1 cellular context compared by ENCODE assay signal in the genomic region with DNA sequence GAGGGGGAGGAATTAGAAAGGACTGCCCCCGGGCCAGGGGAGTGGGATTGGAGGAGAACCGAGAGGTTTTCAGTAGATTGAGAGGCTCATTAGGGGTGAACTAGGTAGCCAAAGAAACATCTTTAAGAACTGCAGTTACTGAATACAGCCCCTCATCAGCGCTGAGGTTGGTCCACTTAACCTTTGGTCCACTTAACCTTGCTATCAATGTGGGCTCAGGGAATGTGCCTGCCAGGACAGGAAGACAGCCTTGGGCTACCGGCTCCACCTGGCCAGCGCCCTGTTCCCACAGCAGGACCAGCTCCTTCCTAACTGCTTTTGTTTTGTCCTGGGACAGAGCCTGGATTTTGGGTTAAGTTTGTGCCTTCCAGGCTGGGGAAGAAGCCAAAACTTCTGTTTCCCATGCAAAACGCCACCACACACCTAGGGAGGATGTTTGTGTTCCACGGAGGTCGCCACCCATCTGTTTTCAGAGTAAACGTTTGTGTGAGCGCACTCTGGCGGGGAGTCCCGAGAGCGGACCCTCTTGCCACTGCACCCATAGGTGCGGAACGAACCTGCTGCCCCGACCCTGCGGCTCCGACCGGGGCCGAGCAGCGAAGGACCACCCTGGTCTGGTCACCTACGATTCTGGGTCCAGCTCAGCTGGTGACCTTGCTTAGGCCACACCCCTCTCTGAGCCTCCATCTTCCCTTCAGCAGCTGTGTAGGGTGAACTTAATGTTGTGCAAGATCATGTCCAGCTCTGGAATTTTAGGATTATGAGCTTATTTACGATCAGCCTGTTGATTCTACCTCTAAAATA.
TF ChIP-seq lines count a peak whose summit lies in the region.

No MANE protein-coding gene starts in this region.

TF ChIP-seq in HepG2, 621 proteins besides CTCF, POLR2A, EP300 and RAD21 (continued from another document and continues in another):
- no peak for TF ChIP-seq ASH2L (IDR thresholded peaks at IDR 0.05; ENCODE audit: insufficient read length, low read depth, low read length)
- TF ChIP-seq ZNF143 (CRISPR knock-in tag; IDR thresholded peaks at IDR 0.05): 0 out of 2 replicates have a peak, but pooled peaks have one; percentile 19
- peak; percentile 65; the same call in 1 of the 2 replicates for TF ChIP-seq PHF21A (CRISPR knock-in tag; IDR thresholded peaks at IDR 0.05)
- TF ChIP-seq, protein P1, sequence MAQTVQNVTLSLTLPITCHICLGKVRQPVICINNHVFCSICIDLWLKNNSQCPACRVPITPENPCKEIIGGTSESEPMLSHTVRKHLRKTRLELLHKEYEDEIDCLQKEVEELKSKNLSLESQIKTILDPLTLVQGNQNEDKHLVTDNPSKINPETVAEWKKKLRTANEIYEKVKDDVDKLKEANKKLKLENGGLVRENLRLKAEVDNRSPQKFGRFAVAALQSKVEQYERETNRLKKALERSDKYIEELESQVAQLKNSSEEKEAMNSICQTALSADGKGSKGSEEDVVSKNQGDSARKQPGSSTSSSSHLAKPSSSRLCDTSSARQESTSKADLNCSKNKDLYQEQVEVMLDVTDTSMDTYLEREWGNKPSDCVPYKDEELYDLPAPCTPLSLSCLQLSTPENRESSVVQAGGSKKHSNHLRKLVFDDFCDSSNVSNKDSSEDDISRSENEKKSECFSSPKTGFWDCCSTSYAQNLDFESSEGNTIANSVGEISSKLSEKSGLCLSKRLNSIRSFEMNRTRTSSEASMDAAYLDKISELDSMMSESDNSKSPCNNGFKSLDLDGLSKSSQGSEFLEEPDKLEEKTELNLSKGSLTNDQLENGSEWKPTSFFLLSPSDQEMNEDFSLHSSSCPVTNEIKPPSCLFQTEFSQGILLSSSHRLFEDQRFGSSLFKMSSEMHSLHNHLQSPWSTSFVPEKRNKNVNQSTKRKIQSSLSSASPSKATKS (CRISPR knock-in tag; IDR thresholded peaks at IDR 0.05): no peak
- no peak for TF ChIP-seq HNRNPK (IDR thresholded peaks at IDR 0.05; ENCODE audit: low read depth, low read length, poor library complexity, severe bottlenecking)
- TF ChIP-seq KDM3A (CRISPR knock-in tag; IDR thresholded peaks at IDR 0.05; ENCODE audit: low read depth): peak; percentile 80; the same call in 1 of the 2 replicates
- 0 out of 2 replicates have a peak, but pooled peaks have one; percentile 35 for TF ChIP-seq SP4 (CRISPR knock-in tag; IDR thresholded peaks at IDR 0.05)
- no peak for TF ChIP-seq ZNF569 (CRISPR knock-in tag; IDR thresholded peaks at IDR 0.05; ENCODE audit: borderline replicate concordance)
- no peak for TF ChIP-seq ZSCAN29 (CRISPR knock-in tag; conservative IDR thresholded peaks at IDR 0.05)
- no peak for TF ChIP-seq ZBTB42 (CRISPR knock-in tag; IDR thresholded peaks at IDR 0.05)
- TF ChIP-seq KLF9 (CRISPR knock-in tag; IDR thresholded peaks at IDR 0.05; ENCODE audit: low read depth): peak; percentile 72; the same call in 1 of the 2 replicates
- TF ChIP-seq CCDC6 (CRISPR knock-in tag; IDR thresholded peaks at IDR 0.05): no peak
- no peak for TF ChIP-seq SAFB2 (CRISPR knock-in tag; IDR thresholded peaks at IDR 0.05; ENCODE audit: borderline replicate concordance, low read depth)
- 0 out of 2 replicates have a peak, but pooled peaks have one; percentile 13 for TF ChIP-seq TBX2 (CRISPR knock-in tag; IDR thresholded peaks at IDR 0.05; ENCODE audit: borderline replicate concordance)
- TF ChIP-seq LCORL (IDR thresholded peaks at IDR 0.05): no peak
- peak; percentile 72; the same call in 1 of the 2 replicates for TF ChIP-seq LCORL (CRISPR knock-in tag; IDR thresholded peaks at IDR 0.05)
- TF ChIP-seq, protein P2, sequence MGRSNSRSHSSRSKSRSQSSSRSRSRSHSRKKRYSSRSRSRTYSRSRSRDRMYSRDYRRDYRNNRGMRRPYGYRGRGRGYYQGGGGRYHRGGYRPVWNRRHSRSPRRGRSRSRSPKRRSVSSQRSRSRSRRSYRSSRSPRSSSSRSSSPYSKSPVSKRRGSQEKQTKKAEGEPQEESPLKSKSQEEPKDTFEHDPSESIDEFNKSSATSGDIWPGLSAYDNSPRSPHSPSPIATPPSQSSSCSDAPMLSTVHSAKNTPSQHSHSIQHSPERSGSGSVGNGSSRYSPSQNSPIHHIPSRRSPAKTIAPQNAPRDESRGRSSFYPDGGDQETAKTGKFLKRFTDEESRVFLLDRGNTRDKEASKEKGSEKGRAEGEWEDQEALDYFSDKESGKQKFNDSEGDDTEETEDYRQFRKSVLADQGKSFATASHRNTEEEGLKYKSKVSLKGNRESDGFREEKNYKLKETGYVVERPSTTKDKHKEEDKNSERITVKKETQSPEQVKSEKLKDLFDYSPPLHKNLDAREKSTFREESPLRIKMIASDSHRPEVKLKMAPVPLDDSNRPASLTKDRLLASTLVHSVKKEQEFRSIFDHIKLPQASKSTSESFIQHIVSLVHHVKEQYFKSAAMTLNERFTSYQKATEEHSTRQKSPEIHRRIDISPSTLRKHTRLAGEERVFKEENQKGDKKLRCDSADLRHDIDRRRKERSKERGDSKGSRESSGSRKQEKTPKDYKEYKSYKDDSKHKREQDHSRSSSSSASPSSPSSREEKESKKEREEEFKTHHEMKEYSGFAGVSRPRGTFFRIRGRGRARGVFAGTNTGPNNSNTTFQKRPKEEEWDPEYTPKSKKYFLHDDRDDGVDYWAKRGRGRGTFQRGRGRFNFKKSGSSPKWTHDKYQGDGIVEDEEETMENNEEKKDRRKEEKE (IDR thresholded peaks at IDR 0.05): no peak
- TF ChIP-seq, protein P3, sequence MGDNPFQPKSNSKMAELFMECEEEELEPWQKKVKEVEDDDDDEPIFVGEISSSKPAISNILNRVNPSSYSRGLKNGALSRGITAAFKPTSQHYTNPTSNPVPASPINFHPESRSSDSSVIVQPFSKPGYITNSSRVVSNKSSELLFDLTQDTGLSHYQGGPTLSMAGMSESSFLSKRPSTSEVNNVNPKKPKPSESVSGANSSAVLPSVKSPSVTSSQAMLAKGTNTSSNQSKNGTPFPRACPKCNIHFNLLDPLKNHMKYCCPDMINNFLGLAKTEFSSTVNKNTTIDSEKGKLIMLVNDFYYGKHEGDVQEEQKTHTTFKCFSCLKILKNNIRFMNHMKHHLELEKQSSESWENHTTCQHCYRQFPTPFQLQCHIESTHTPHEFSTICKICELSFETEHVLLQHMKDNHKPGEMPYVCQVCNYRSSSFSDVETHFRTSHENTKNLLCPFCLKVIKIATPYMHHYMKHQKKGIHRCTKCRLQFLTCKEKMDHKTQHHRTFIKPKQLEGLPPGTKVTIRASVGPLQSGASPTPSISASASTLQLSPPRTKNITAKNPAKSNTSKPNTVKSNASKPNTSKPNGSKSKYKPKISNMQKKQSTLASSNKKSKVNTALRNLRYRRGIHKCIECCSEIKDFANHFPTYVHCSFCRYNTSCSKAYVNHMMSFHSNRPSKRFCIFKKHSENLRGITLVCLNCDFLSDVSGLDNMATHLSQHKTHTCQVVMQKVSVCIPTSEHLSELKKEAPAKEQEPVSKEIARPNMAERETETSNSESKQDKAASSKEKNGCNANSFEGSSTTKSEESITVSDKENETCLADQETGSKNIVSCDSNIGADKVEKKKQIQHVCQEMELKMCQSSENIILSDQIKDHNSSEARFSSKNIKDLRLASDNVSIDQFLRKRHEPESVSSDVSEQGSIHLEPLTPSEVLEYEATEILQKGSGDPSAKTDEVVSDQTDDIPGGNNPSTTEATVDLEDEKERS (CRISPR knock-in tag; IDR thresholded peaks at IDR 0.05): no peak
- no peak for TF ChIP-seq ARHGAP35 (CRISPR knock-in tag; IDR thresholded peaks at IDR 0.05; ENCODE audit: borderline replicate concordance)
- TF ChIP-seq FOXK2 (IDR thresholded peaks at IDR 0.05): no peak
- no peak for TF ChIP-seq ZNF589 (CRISPR knock-in tag; conservative IDR thresholded peaks at IDR 0.05)
- no peak for TF ChIP-seq KAT2B (IDR thresholded peaks at IDR 0.05; ENCODE audit: borderline replicate concordance, low read depth, low read length)
- no peak for TF ChIP-seq ZSCAN12 (CRISPR knock-in tag; IDR thresholded peaks at IDR 0.05)
- TF ChIP-seq, protein P4, sequence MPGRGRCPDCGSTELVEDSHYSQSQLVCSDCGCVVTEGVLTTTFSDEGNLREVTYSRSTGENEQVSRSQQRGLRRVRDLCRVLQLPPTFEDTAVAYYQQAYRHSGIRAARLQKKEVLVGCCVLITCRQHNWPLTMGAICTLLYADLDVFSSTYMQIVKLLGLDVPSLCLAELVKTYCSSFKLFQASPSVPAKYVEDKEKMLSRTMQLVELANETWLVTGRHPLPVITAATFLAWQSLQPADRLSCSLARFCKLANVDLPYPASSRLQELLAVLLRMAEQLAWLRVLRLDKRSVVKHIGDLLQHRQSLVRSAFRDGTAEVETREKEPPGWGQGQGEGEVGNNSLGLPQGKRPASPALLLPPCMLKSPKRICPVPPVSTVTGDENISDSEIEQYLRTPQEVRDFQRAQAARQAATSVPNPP (CRISPR knock-in tag; IDR thresholded peaks at IDR 0.05): 0 out of 2 replicates have a peak, but pooled peaks have one; percentile 14
- TF ChIP-seq, protein P5, sequence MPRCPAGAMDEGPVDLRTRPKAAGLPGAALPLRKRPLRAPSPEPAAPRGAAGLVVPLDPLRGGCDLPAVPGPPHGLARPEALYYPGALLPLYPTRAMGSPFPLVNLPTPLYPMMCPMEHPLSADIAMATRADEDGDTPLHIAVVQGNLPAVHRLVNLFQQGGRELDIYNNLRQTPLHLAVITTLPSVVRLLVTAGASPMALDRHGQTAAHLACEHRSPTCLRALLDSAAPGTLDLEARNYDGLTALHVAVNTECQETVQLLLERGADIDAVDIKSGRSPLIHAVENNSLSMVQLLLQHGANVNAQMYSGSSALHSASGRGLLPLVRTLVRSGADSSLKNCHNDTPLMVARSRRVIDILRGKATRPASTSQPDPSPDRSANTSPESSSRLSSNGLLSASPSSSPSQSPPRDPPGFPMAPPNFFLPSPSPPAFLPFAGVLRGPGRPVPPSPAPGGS (CRISPR knock-in tag; IDR thresholded peaks at IDR 0.05): 0 out of 2 replicates have a peak, but pooled peaks have one; percentile 28
- no peak for TF ChIP-seq ZFP90 (CRISPR knock-in tag; IDR thresholded peaks at IDR 0.05; ENCODE audit: borderline replicate concordance)
- peak; percentile 37; the same call in 1 of the 2 replicates for TF ChIP-seq HNF4G (IDR thresholded peaks at IDR 0.05; ENCODE audit: borderline replicate concordance, low read depth, low read length)
- no peak for TF ChIP-seq HNF4G (CRISPR knock-in tag; IDR thresholded peaks at IDR 0.05; ENCODE audit: borderline replicate concordance, low read depth)
- no peak for TF ChIP-seq ZNF614 (CRISPR knock-in tag; IDR thresholded peaks at IDR 0.05; ENCODE audit: borderline replicate concordance)
- TF ChIP-seq, protein P6, sequence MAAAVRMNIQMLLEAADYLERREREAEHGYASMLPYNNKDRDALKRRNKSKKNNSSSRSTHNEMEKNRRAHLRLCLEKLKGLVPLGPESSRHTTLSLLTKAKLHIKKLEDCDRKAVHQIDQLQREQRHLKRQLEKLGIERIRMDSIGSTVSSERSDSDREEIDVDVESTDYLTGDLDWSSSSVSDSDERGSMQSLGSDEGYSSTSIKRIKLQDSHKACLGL (CRISPR knock-in tag; IDR thresholded peaks at IDR 0.05): no peak
- TF ChIP-seq, protein P7, sequence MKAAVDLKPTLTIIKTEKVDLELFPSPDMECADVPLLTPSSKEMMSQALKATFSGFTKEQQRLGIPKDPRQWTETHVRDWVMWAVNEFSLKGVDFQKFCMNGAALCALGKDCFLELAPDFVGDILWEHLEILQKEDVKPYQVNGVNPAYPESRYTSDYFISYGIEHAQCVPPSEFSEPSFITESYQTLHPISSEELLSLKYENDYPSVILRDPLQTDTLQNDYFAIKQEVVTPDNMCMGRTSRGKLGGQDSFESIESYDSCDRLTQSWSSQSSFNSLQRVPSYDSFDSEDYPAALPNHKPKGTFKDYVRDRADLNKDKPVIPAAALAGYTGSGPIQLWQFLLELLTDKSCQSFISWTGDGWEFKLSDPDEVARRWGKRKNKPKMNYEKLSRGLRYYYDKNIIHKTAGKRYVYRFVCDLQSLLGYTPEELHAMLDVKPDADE (CRISPR knock-in tag; IDR thresholded peaks at IDR 0.05): no peak
- peak; percentile 87; the same call in 1 of the 2 replicates for TF ChIP-seq SALL1 (CRISPR knock-in tag; IDR thresholded peaks at IDR 0.05)
- TF ChIP-seq ZNF678 (CRISPR knock-in tag; IDR thresholded peaks at IDR 0.05): no peak
- TF ChIP-seq NFE2 (CRISPR knock-in tag; IDR thresholded peaks at IDR 0.05): no peak
- TF ChIP-seq ZSCAN21 (CRISPR knock-in tag; IDR thresholded peaks at IDR 0.05; ENCODE audit: borderline replicate concordance): peak; percentile 38; the same call in 1 of the 2 replicates
- no peak for TF ChIP-seq ZBTB8A (CRISPR knock-in tag; IDR thresholded peaks at IDR 0.05; ENCODE audit: borderline replicate concordance, low read depth)
- TF ChIP-seq NCOA5 (CRISPR knock-in tag; IDR thresholded peaks at IDR 0.05): no peak
- TF ChIP-seq ZNF615 (CRISPR knock-in tag; IDR thresholded peaks at IDR 0.05; ENCODE audit: borderline replicate concordance): no peak
- TF ChIP-seq, protein P8, sequence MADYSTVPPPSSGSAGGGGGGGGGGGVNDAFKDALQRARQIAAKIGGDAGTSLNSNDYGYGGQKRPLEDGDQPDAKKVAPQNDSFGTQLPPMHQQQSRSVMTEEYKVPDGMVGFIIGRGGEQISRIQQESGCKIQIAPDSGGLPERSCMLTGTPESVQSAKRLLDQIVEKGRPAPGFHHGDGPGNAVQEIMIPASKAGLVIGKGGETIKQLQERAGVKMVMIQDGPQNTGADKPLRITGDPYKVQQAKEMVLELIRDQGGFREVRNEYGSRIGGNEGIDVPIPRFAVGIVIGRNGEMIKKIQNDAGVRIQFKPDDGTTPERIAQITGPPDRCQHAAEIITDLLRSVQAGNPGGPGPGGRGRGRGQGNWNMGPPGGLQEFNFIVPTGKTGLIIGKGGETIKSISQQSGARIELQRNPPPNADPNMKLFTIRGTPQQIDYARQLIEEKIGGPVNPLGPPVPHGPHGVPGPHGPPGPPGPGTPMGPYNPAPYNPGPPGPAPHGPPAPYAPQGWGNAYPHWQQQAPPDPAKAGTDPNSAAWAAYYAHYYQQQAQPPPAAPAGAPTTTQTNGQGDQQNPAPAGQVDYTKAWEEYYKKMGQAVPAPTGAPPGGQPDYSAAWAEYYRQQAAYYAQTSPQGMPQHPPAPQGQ (CRISPR knock-in tag; IDR thresholded peaks at IDR 0.05; ENCODE audit: borderline replicate concordance): 0 out of 2 replicates have a peak, but pooled peaks have one; percentile 73
- no peak for TF ChIP-seq SMARCE1 (IDR thresholded peaks at IDR 0.05; ENCODE audit: borderline replicate concordance)
- 0 out of 2 replicates have a peak, but pooled peaks have one; percentile 31 for TF ChIP-seq ZFY (CRISPR knock-in tag; IDR thresholded peaks at IDR 0.05)
- peak; percentile 65; the same call in 1 of the 2 replicates for TF ChIP-seq ZBTB7A (CRISPR knock-in tag; IDR thresholded peaks at IDR 0.05)
- TF ChIP-seq, protein P9, sequence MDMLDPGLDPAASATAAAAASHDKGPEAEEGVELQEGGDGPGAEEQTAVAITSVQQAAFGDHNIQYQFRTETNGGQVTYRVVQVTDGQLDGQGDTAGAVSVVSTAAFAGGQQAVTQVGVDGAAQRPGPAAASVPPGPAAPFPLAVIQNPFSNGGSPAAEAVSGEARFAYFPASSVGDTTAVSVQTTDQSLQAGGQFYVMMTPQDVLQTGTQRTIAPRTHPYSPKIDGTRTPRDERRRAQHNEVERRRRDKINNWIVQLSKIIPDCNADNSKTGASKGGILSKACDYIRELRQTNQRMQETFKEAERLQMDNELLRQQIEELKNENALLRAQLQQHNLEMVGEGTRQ (IDR thresholded peaks at IDR 0.05; ENCODE audit: low read depth, low read length): no peak
- TF ChIP-seq, protein P9 (CRISPR knock-in tag; IDR thresholded peaks at IDR 0.05; ENCODE audit: borderline replicate concordance): no peak
- no peak for TF ChIP-seq ZFAT (CRISPR knock-in tag; conservative IDR thresholded peaks at IDR 0.05)
